8 cellular contexts compared by ENCODE assay signal in genomic region chr10:22229756-22230330, GRCh38. TPM values are rescaled to one million over a fixed set of nuclear protein-coding genes. Genes with fewer than 3 reads are reported as not detected.
DNase-seq lines count a peak whose midpoint lies in the region; ATAC-seq and TF ChIP-seq lines count a peak whose summit lies in the region.

No MANE protein-coding gene starts in this region.

- no peak for ATAC-seq in mucosa of descending colon
- ATAC-seq in HG03025 (IDR thresholded peaks at IDR 0.05; ENCODE audit: low FRiP score, unreplicated experiment): no peak
- no peak for ATAC-seq in GM18498 (IDR thresholded peaks at IDR 0.05; ENCODE audit: unreplicated experiment)

- peaks cover 5% of the 10 kb centered on the region for H3K4me1 ChIP-seq in mucosa of descending colon (ENCODE audit: low read depth)

- H3K4me3 ChIP-seq in NB4 (ENCODE audit: low read depth, low read length) (peak overlapping the region; percentile 79), choroid plexus epithelial cell (ENCODE audit: low read depth, low read length) (peak overlapping the region; percentile 71), mucosa of descending colon (peak overlapping the region; percentile 36)

- TF ChIP-seq POLR2A in NB4 (IDR thresholded peaks at IDR 0.05; ENCODE audit: extremely low read depth, insufficient read length): no peak

- H3K36me3 ChIP-seq in mucosa of descending colon (ENCODE audit: low read depth): peaks cover 3% of the 10 kb centered on the region

- TF ChIP-seq CTCF in NB4 (IDR thresholded peaks at IDR 0.05; ENCODE audit: low read depth, low read length) (no peak), choroid plexus epithelial cell (conservative IDR thresholded peaks at IDR 0.05; ENCODE audit: low read depth, low read length) (no peak), mucosa of descending colon (IDR thresholded peaks at IDR 0.05) (no peak)

- DNase-seq in EH (ENCODE audit: low read depth) (peak; percentile 15), NB4 (ENCODE audit: low read depth) (no peak), choroid plexus epithelial cell (ENCODE audit: low read depth) (peak; percentile 20), mucosa of descending colon (peak in 1 of 3 donors; percentile 15), NCI-H146 treated with DMSO at 0.1 percent for 48 hours (lab: John Stamatoyannopoulos, UW; ENCODE audit: unreplicated experiment) (no peak)
- no peak for DNase-seq in stimulated activated CD8-positive, alpha-beta memory T cell treated with anti-CD3 and anti-CD28 coated beads, Interleukin-4, amount 100 ng/mL, for 48 hours

- intact Hi-C loops in mucosa of descending colon (cut with DNase I, micrococcal nuclease): no loop called here

- H3K9me3 ChIP-seq in mucosa of descending colon: no peaks in the 10 kb centered on the region

RNA-seq across cellular contexts. Expression of gene EBLN1, which starts 12.0 kb away (rescaled TPM):
- not detected for total RNA-seq in mucosa of descending colon

Comparison
In these comparisons a context has a peak if more than half of its experiments do, and no peak if none do; other contexts are left out.
1. DNase-seq: peak in EH (single experiment) and choroid plexus epithelial cell (single experiment); none in NB4 (single experiment), stimulated activated CD8-positive, alpha-beta memory T cell treated with anti-CD3 and anti-CD28 coated beads, Interleukin-4, amount 100 ng/mL, for 48 hours (single experiment) and NCI-H146 treated with DMSO at 0.1 percent for 48 hours (single experiment).
2. Peak in every context shown above with its lines, with median percentiles within 50 percentile points of each other: H3K4me3 ChIP-seq.